Comparison of ENCODE assay signal across 17 cellular contexts in genomic region chr9:99811172-99811571, GRCh38. TPM values are rescaled to one million over a fixed set of nuclear protein-coding genes. Genes with fewer than 3 reads are reported as not detected.
A peak's percentile ranks its signal among the peaks of the same experiment; 100 is the strongest.
DNase-seq lines count a peak whose midpoint lies in the region; ATAC-seq, FAIRE-seq and TF ChIP-seq lines count a peak whose summit lies in the region.
"Had no signal": no experiment of that assay in that cellular context is flagged by ENCODE, and none has a peak within 500 bp of the region (broad histone marks: within the 10 kb centered on the region; RNA-seq: fewer than 3 reads in every experiment).

No MANE protein-coding gene starts in this region.

- no peak overlapping the region for H3K9ac ChIP-seq in OCI-LY3 (ENCODE audit: low read length)

- peak; percentile 43 for ATAC-seq in GM18511 (IDR thresholded peaks at IDR 0.05; ENCODE audit: unreplicated experiment)
- peak; percentile 5 for ATAC-seq in HG02852 (IDR thresholded peaks at IDR 0.05; ENCODE audit: unreplicated experiment)
- ATAC-seq in HG02642 (IDR thresholded peaks at IDR 0.05; ENCODE audit: poor library complexity, unreplicated experiment): no peak
- ATAC-seq: left lobe of liver, T-cell had no signal

- peaks cover 3% of the 10 kb centered on the region for H3K36me3 ChIP-seq in OCI-LY3 (replicated peaks; ENCODE audit: low read depth, low read length)
- no peaks in the 10 kb centered on the region for H3K36me3 ChIP-seq in vagina
- H3K36me3 ChIP-seq: tibial artery had no signal

- no peak for TF ChIP-seq POLR2A in GM12891 (IDR thresholded peaks at IDR 0.05; ENCODE audit: low read depth, low read length)
- TF ChIP-seq POLR2A in vagina (IDR thresholded peaks at IDR 0.05): no peak

- H3K27ac ChIP-seq in OCI-LY3 (ENCODE audit: low read length) (no peak overlapping the region), vagina (no peak overlapping the region)
- H3K27ac ChIP-seq: tibial artery had no signal

- H3K79me2 ChIP-seq in OCI-LY3 (ENCODE audit: low read length): peaks cover 19% of the 10 kb centered on the region

- H3K4me2 ChIP-seq in OCI-LY3 (ENCODE audit: low read length): peak overlapping the region; percentile 59

- H3K27me3 ChIP-seq in OCI-LY3 (ENCODE audit: low read depth, low read length): no peaks in the 10 kb centered on the region
- no peaks in the 10 kb centered on the region for H3K27me3 ChIP-seq in vagina
- H3K27me3 ChIP-seq: tibial artery had no signal

- no peaks in the 10 kb centered on the region for H4K20me1 ChIP-seq in OCI-LY3 (ENCODE audit: insufficient read depth, low read length)

- H3K4me3 ChIP-seq in OCI-LY3 (ENCODE audit: low read length): peak overlapping the region; percentile 4; the same call in 1 of the 2 replicates
- no peak overlapping the region for H3K4me3 ChIP-seq in vagina
- H3K4me3 ChIP-seq: tibial artery had no signal

- DNase-seq in GM12891 (ENCODE audit: insufficient read length, low spot score) (no peak), ecto neural progenitor cell (ENCODE audit: low spot score) (no peak), CD1c-positive myeloid dendritic cell (ENCODE audit: extremely low spot score) (no peak), vagina (ENCODE audit: extremely low spot score in 2 of 2) (no peak)
- DNase-seq: anterior cingulate cortex; effector memory CD4-positive, alpha-beta T cell; H7; NCI-H1436; SHP77; T-cell; tibial artery had no signal

- H3K9me3 ChIP-seq in OCI-LY3 (ENCODE audit: insufficient read depth, low read length): no peaks in the 10 kb centered on the region
- no peaks in the 10 kb centered on the region for H3K9me3 ChIP-seq in vagina
- H3K9me3 ChIP-seq: tibial artery had no signal

- no peak for TF ChIP-seq CTCF in OCI-LY3 (IDR thresholded peaks at IDR 0.05; ENCODE audit: low read depth, low read length)
- TF ChIP-seq CTCF in vagina (IDR thresholded peaks at IDR 0.05): no peak

- intact Hi-C loops in vagina (cut with DNase I): no loop called here

- peaks cover 21% of the 10 kb centered on the region for H3K4me1 ChIP-seq in OCI-LY3 (ENCODE audit: low read length)
- peaks cover 4% of the 10 kb centered on the region for H3K4me1 ChIP-seq in vagina

- peak; percentile 66 for FAIRE-seq in GM12891 (lab: Jason Lieb, UNC)
- FAIRE-seq: G401.6 had no signal

- H2AFZ ChIP-seq in OCI-LY3 (ENCODE audit: low read depth, low read length): no peak overlapping the region

TF ChIP-seq in GM12891, 5 proteins besides CTCF, POLR2A, EP300 and RAD21:
- TF ChIP-seq POU2F2 (IDR thresholded peaks at IDR 0.05; ENCODE audit: low read depth, low read length): no peak
- no peak for TF ChIP-seq SPI1 (IDR thresholded peaks at IDR 0.05; ENCODE audit: low read depth, low read length)
- TF ChIP-seq POLR2AphosphoS5 (IDR thresholded peaks at IDR 0.05; ENCODE audit: low read depth, low read length): no peak
- no peak for TF ChIP-seq TAF1 (IDR thresholded peaks at IDR 0.05; ENCODE audit: low read depth, low read length)

RNA-seq across cellular contexts. Expression of gene NR4A3, which starts 10.5 kb away (rescaled TPM):
- polyA plus RNA-seq in GM12891 (2012; ENCODE audit: low read depth, missing spikeins): 3.3 TPM
- 23.3 TPM for total RNA-seq in vagina
